In the genomic region with DNA sequence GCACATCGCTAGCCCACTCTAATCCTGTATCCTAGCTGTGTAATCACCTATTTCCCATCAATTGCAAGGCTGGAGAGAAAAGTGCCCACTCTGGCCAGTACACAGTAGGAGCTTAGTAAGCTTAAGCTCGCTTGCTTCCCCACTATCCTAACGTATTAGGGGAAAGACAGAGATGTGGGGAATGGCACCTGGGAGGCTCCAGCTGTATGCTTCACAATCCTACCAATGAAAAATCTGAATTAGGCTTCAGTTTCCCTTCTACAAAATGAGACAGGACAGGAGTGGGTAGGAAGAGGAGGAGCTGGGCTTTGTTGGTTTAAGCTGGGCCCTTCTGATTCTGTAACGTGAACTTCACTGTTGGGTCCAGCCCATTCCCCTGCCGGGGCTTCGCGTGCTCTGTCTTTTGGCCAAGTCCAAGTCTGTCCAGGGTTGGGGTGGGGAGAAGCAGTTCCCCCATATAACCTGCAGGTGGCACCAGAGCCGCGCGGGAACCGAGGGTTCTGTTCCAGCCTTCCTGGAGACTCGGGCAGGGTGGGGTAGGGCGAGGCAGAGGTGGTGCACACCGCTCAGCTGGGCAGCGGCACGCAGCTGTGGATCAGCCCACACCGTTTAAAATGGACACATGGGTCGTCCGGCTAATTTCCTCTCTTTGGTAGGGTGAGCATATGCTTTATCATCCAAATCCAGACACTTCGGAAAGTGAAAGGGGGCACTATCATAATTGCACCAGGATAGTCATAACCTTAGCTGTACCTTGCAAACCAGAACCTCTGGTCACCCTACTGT, we compare ENCODE assay signal across 8 cellular contexts.
A peak's percentile ranks its signal among the peaks of the same experiment; 100 is the strongest.
DNase-seq lines count a peak whose midpoint lies in the region; ATAC-seq and TF ChIP-seq lines count a peak whose summit lies in the region.

No MANE protein-coding gene starts in this region.

- no peak overlapping the region for H3K27ac ChIP-seq in CD4-positive, alpha-beta T cell (ENCODE audit: low read depth, low read length)

- intact Hi-C loops in CD4-positive, alpha-beta T cell (cut with DNase I, micrococcal nuclease), result loop anchor here (1.0 to 2.0 kb wide), 5 partner anchors 149 to 282 kb away; no protein-coding TSS in a partner anchor
- intact Hi-C loops in cardiac septum (cut with DNase I), result loop anchor here (2.0 to 5.0 kb wide), 2 partner anchors 150 to 283 kb away; no protein-coding TSS in a partner anchor

- H3K27ac Mint-ChIP-seq in CD4-positive, alpha-beta T cell, result no peak overlapping the region

- no peaks in the 10 kb centered on the region for H3K4me1 Mint-ChIP-seq in CD4-positive, alpha-beta T cell (ENCODE audit: low read depth)

- POLR2A ChIA-PET in CD4-positive, alpha-beta T cell (lab: Charles Lee), result interaction anchor here (0.6 to 1.7 kb wide), 2 partner anchors 60 to 149 kb away, joined by 3 to 5 read pairs; no protein-coding TSS in a partner anchor

- peak; percentile 99 for ATAC-seq in CD4-positive, alpha-beta T cell (ENCODE audit: poor library complexity)
- peak; percentile 82 for ATAC-seq in GM21367 (IDR thresholded peaks at IDR 0.05; ENCODE audit: unreplicated experiment)

- H3K27me3 Mint-ChIP-seq in CD4-positive, alpha-beta T cell, result no peaks in the 10 kb centered on the region

- peak; percentile 93 for TF ChIP-seq CTCF in CD4-positive, alpha-beta T cell (IDR thresholded peaks at IDR 0.05)

- H3K27me3 ChIP-seq in CD4-positive, alpha-beta T cell (ENCODE audit: control insufficient read depth, insufficient read depth, low read length), result no peaks in the 10 kb centered on the region

- no peaks in the 10 kb centered on the region for H3K9me3 ChIP-seq in CD4-positive, alpha-beta T cell (ENCODE audit: control insufficient read depth, low read length)

- peak; percentile 52 to 81 (median 68) for DNase-seq in CD4-positive, alpha-beta T cell
- DNase-seq in LoVo (ENCODE audit: low spot score), result peak; percentile 83
- DNase-seq in SKM-1 treated with dmso at 0.1 percent for 144 hours (lab: John Stamatoyannopoulos, UW; ENCODE audit: unreplicated experiment), result peak; percentile 46
- peak; percentile 58 for DNase-seq in activated naive CD8-positive, alpha-beta T cell treated with anti-CD3 and anti-CD28 coated beads, Interleukin-2, amount 50 U/mL, for 16 hours (ENCODE audit: low read depth, low spot score)
- peak; percentile 92 for DNase-seq in cardiac septum (ENCODE audit: low spot score)
- DNase-seq in putamen (ENCODE audit: low spot score), result peak; percentile 51
- DNase-seq in ureter (ENCODE audit: low spot score), result peak; percentile 86

- CTCF ChIA-PET in CD4-positive, alpha-beta T cell (lab: Charles Lee), result interaction anchor here (1.0 to 2.1 kb wide), 7 partner anchors 49 to 280 kb away, joined by 3 to 25 read pairs (median 4); no protein-coding TSS in a partner anchor

- no peaks in the 10 kb centered on the region for H3K36me3 Mint-ChIP-seq in CD4-positive, alpha-beta T cell (ENCODE audit: low read depth)

- H3K9me3 Mint-ChIP-seq in CD4-positive, alpha-beta T cell, result no peaks in the 10 kb centered on the region

- H3K4me3 Mint-ChIP-seq in CD4-positive, alpha-beta T cell, result no peak overlapping the region
